19 cellular contexts compared by ENCODE assay signal in the genomic region with DNA sequence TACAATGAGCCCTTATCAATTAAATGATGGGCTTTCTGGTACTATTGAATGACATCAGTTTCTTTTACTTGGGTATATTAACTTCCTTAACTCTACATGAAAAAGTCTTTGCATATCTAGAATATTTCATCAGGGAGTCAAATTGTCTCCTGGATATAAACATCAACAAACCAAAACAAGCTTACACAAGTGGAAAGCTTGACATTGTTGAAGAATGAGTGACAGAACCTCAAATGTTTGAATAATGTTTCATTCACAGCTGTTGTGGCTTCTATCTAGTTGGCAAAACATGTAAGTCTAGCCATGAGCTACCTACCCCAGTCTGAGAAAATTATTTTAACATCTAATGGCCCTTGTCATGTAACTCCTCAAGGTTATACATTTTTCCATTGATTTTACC.
DNase-seq lines count a peak whose midpoint lies in the region; ATAC-seq and TF ChIP-seq lines count a peak whose summit lies in the region.
"Had no signal": no experiment of that assay in that cellular context is flagged by ENCODE, and none has a peak within 500 bp of the region (broad histone marks: within the 10 kb centered on the region; RNA-seq: fewer than 3 reads in every experiment).

No MANE protein-coding gene starts in this region.

- no peaks in the 10 kb centered on the region for H3K27me3 Mint-ChIP-seq in nephron (ENCODE audit: low read depth)
- no peaks in the 10 kb centered on the region for H3K27me3 Mint-ChIP-seq in activated T-cell treated with anti-CD3 and anti-CD28 coated beads, Interleukin-2, amount 50 U/mL, for 4 hours (ENCODE audit: low read depth)
- no peaks in the 10 kb centered on the region for H3K27me3 Mint-ChIP-seq in Calu3 (ENCODE audit: unreplicated experiment)
- H3K27me3 Mint-ChIP-seq: naive thymus-derived CD4-positive, alpha-beta T cell had no signal

- H3K9me3 ChIP-seq in PC-3 (ENCODE audit: low read length), result no peaks in the 10 kb centered on the region
- H3K9me3 ChIP-seq: right atrium auricular region had no signal

- BruUV-seq in PC-3 (replicated peaks; lab: Mats Ljungman, UMichigan) (no TSS peak), Calu3 (replicated peaks; lab: Mats Ljungman, UMichigan) (no TSS peak)

- H3K27me3 ChIP-seq in BJ (ENCODE audit: control insufficient read depth, insufficient read depth, low read length) (no peaks in the 10 kb centered on the region), PC-3 (ENCODE audit: low read length) (no peaks in the 10 kb centered on the region)
- H3K27me3 ChIP-seq: right atrium auricular region had no signal

- CTCF ChIA-PET in BJ (lab: Yijun Ruan, JAX), result interaction anchor here (1.0 kb wide), 1 partner anchor 547 kb away, joined by 3 read pairs; no protein-coding TSS in a partner anchor
- CTCF ChIA-PET in PC-3 (lab: Charles Lee), result interaction anchor here (0.6 kb wide), 1 partner anchor 130 kb away, joined by 3 read pairs; no protein-coding TSS in a partner anchor
- CTCF ChIA-PET in Calu3 (lab: Charles Lee), result no interaction called here

- peaks cover 21% of the 10 kb centered on the region for H3K4me1 ChIP-seq in PC-3 (ENCODE audit: insufficient read depth, low read length)

- ATAC-seq in PC-3, result peak; percentile 59
- ATAC-seq in activated T-cell treated with anti-CD3 and anti-CD28 coated beads, Interleukin-2, amount 50 U/mL, for 4 hours, result no peak
- ATAC-seq in HG03095 (IDR thresholded peaks at IDR 0.05; ENCODE audit: unreplicated experiment), result no peak
- no peak for ATAC-seq in GM18861 (IDR thresholded peaks at IDR 0.05; ENCODE audit: unreplicated experiment)
- ATAC-seq: left colon; naive thymus-derived CD4-positive, alpha-beta T cell; stimulated activated effector memory CD8-positive, alpha-beta T cell treated with anti-CD3 and anti-CD28 coated beads, Interleukin-12 subunit alpha, Interleukin-12 subunit beta, amount 100 ng/mL, for 72 hours had no signal

- H3K9me3 Mint-ChIP-seq in nephron (peaks cover 13% of the 10 kb centered on the region), Calu3 (ENCODE audit: low read depth, unreplicated experiment) (peaks cover 6% of the 10 kb centered on the region)
- H3K9me3 Mint-ChIP-seq in activated T-cell treated with anti-CD3 and anti-CD28 coated beads, Interleukin-2, amount 50 U/mL, for 4 hours, result peaks cover 9% of the 10 kb centered on the region

- H3F3A ChIP-seq in PC-3 (ENCODE audit: low read length, unreplicated experiment), result no peaks in the 10 kb centered on the region

- DNase-seq in BJ (ENCODE audit: low read depth), result peak; percentile 62
- peak; percentile 70 for DNase-seq in PC-3
- DNase-seq in epithelial cell of prostate (ENCODE audit: low read depth, low spot score), result peak; percentile 87
- DNase-seq in activated T-cell treated with anti-CD3 and anti-CD28 coated beads, Interleukin-2, amount 50 U/mL, for 4 hours, result no peak
- no peak for DNase-seq in Calu3
- DNase-seq: activated CD4-positive, alpha-beta T cell treated with anti-CD3 and anti-CD28 coated beads, Interleukin-2, amount 50 U/mL, for 48 hours; C1 segment of cervical spinal cord; GF-D8; left colon; naive thymus-derived CD4-positive, alpha-beta T cell; NCI-H446; stimulated activated CD4-positive, alpha-beta T cell treated with anti-CD3 and anti-CD28 coated beads, Interleukin-4, amount 100 ng/mL, for 24 hours had no signal

- no peaks in the 10 kb centered on the region for H4K20me1 ChIP-seq in PC-3 (ENCODE audit: low read length)

- no peaks in the 10 kb centered on the region for H3K79me2 ChIP-seq in PC-3 (ENCODE audit: low read length)

- no peak for TF ChIP-seq CTCF in BJ (IDR thresholded peaks at IDR 0.05; ENCODE audit: insufficient read depth, low read depth, low read length)
- no peak for TF ChIP-seq CTCF in PC-3 (conservative IDR thresholded peaks at IDR 0.05; ENCODE audit: low read depth, low read length)
- TF ChIP-seq CTCF in nephron (IDR thresholded peaks at IDR 0.05; ENCODE audit: unreplicated experiment in 3 of 3), result no peak
- TF ChIP-seq CTCF in Calu3 (IDR thresholded peaks at IDR 0.05; ENCODE audit: unreplicated experiment), result no peak

- peak overlapping the region; percentile 38 for H3K27ac ChIP-seq in PC-3 (ENCODE audit: low read length)
- H3K27ac ChIP-seq in epithelial cell of prostate, result peak overlapping the region; percentile 95

- no peak overlapping the region for H3K9ac ChIP-seq in PC-3 (ENCODE audit: low read length)

- H3K36me3 Mint-ChIP-seq in nephron (ENCODE audit: low read depth) (no peaks in the 10 kb centered on the region), Calu3 (ENCODE audit: insufficient read depth, unreplicated experiment) (no peaks in the 10 kb centered on the region)
- no peaks in the 10 kb centered on the region for H3K36me3 Mint-ChIP-seq in activated T-cell treated with anti-CD3 and anti-CD28 coated beads, Interleukin-2, amount 50 U/mL, for 4 hours (ENCODE audit: insufficient read depth)
- H3K36me3 Mint-ChIP-seq: naive thymus-derived CD4-positive, alpha-beta T cell; stimulated activated effector memory CD8-positive, alpha-beta T cell treated with anti-CD3 and anti-CD28 coated beads, Interleukin-12 subunit alpha, Interleukin-12 subunit beta, amount 100 ng/mL, for 72 hours had no signal

- H3K4me2 ChIP-seq in PC-3 (ENCODE audit: low read length), result no peak overlapping the region

- POLR2A ChIA-PET in BJ (lab: Charles Lee) (no interaction called here), PC-3 (lab: Charles Lee; ENCODE audit: unreplicated experiment) (no interaction called here)

- no peak overlapping the region for H3K4me3 ChIP-seq in BJ (ENCODE audit: low read depth, low read length)
- H3K4me3 ChIP-seq in PC-3 (ENCODE audit: low read length), result no peak overlapping the region
- H3K4me3 ChIP-seq: right atrium auricular region had no signal

- no peak overlapping the region for H2AFZ ChIP-seq in PC-3 (ENCODE audit: low read length)

- H3K4me3 Mint-ChIP-seq in nephron (no peak overlapping the region), Calu3 (ENCODE audit: low read depth, unreplicated experiment) (no peak overlapping the region)
- H3K4me3 Mint-ChIP-seq in activated T-cell treated with anti-CD3 and anti-CD28 coated beads, Interleukin-2, amount 50 U/mL, for 4 hours, result no peak overlapping the region
- H3K4me3 Mint-ChIP-seq: activated T-helper 1 cell treated with anti-CD3 and anti-CD28 coated beads, Interleukin-12 subunit alpha, Interleukin-12 subunit beta, Interleukin-2, Interleukin-4 antibody, amounts not matched to agents 30 ng/mL and 10 ng/mL and 1 ng/mL, durations not matched to agents 14 hours and 24 hours and 36 hours; naive thymus-derived CD4-positive, alpha-beta T cell; stimulated activated effector memory CD8-positive, alpha-beta T cell treated with anti-CD3 and anti-CD28 coated beads, Interleukin-12 subunit alpha, Interleukin-12 subunit beta, amount 100 ng/mL, for 72 hours; T-helper 2 cell treated with Interferon-gamma antibody and Interleukin-4, amounts not matched to agents 5 μg/mL and 100 μg/mL, for 36 hours had no signal

- H3K4me1 Mint-ChIP-seq in nephron (peaks cover 48% of the 10 kb centered on the region), Calu3 (ENCODE audit: low read depth, unreplicated experiment) (peaks cover 18% of the 10 kb centered on the region)
- H3K4me1 Mint-ChIP-seq in activated T-cell treated with anti-CD3 and anti-CD28 coated beads, Interleukin-2, amount 50 U/mL, for 4 hours (ENCODE audit: low read depth), result no peaks in the 10 kb centered on the region
- H3K4me1 Mint-ChIP-seq: naive thymus-derived CD4-positive, alpha-beta T cell; stimulated activated effector memory CD8-positive, alpha-beta T cell treated with anti-CD3 and anti-CD28 coated beads, Interleukin-12 subunit alpha, Interleukin-12 subunit beta, amount 100 ng/mL, for 72 hours had no signal

- H3K27ac Mint-ChIP-seq in nephron (peak overlapping the region in 2 of 3 experiments; percentile 79 to 89), Calu3 (ENCODE audit: unreplicated experiment) (no peak overlapping the region)
- H3K27ac Mint-ChIP-seq: activated T-helper 1 cell treated with anti-CD3 and anti-CD28 coated beads, Interleukin-12 subunit alpha, Interleukin-12 subunit beta, Interleukin-2, Interleukin-4 antibody, amounts not matched to agents 30 ng/mL and 10 ng/mL and 1 ng/mL, durations not matched to agents 14 hours and 24 hours and 36 hours; naive thymus-derived CD4-positive, alpha-beta T cell; stimulated activated effector memory CD8-positive, alpha-beta T cell treated with anti-CD3 and anti-CD28 coated beads, Interleukin-12 subunit alpha, Interleukin-12 subunit beta, amount 100 ng/mL, for 72 hours; T-helper 2 cell treated with Interferon-gamma antibody and Interleukin-4, amounts not matched to agents 5 μg/mL and 100 μg/mL, for 36 hours had no signal

- H3K36me3 ChIP-seq in BJ (ENCODE audit: control insufficient read depth, insufficient read depth, low read length) (no peaks in the 10 kb centered on the region), PC-3 (ENCODE audit: low read depth, low read length) (no peaks in the 10 kb centered on the region)
- H3K36me3 ChIP-seq: right atrium auricular region had no signal

- intact Hi-C loops in PC-3 (cut with micrococcal nuclease), result no loop called here
- intact Hi-C loops in Calu3 (cut with micrococcal nuclease; ENCODE audit: unreplicated experiment), result no loop called here

- H3K9me2 ChIP-seq in PC-3 (replicated peaks; ENCODE audit: low read length), result no peaks in the 10 kb centered on the region

Comparison
In these comparisons a context has a peak if more than half of its experiments do, and no peak if none do; other contexts are left out.
1. DNase-seq: peak in BJ (single experiment), PC-3 (single experiment) and epithelial cell of prostate (single experiment); none in activated T-cell treated with anti-CD3 and anti-CD28 coated beads, Interleukin-2, amount 50 U/mL, for 4 hours (single experiment) and Calu3 (single experiment).